ENCODE assay signal across 1 cellular context in genomic region chr3:149384911-149385321, GRCh38.
TF ChIP-seq lines count a peak whose summit lies in the region.

No MANE protein-coding gene starts in this region.

TF ChIP-seq in H1, 55 proteins besides CTCF, POLR2A, EP300 and RAD21:
- no peak for TF ChIP-seq ASH2L (IDR thresholded peaks at IDR 0.05; ENCODE audit: low read length)
- TF ChIP-seq BACH1 (IDR thresholded peaks at IDR 0.05; ENCODE audit: low read length), result no peak
- no peak for TF ChIP-seq KDM4A (IDR thresholded peaks at IDR 0.05; ENCODE audit: low read depth, low read length, severe bottlenecking)
- TF ChIP-seq CREB1 (IDR thresholded peaks at IDR 0.05), result no peak
- TF ChIP-seq EGR1 (IDR thresholded peaks at IDR 0.05; ENCODE audit: borderline replicate concordance, low read depth, low read length), result no peak
- no peak for TF ChIP-seq TCF12 (IDR thresholded peaks at IDR 0.05; ENCODE audit: low read depth, low read length)
- no peak for TF ChIP-seq SIN3A (conservative IDR thresholded peaks at IDR 0.05 in 1 of 2, IDR thresholded peaks at IDR 0.05 in 1 of 2; ENCODE audit: low read depth in 1 of 2, low read length in 2 of 2)
- TF ChIP-seq SIX5 (IDR thresholded peaks at IDR 0.05; ENCODE audit: low read depth, low read length), result no peak
- no peak for TF ChIP-seq CHD2 (IDR thresholded peaks at IDR 0.05; ENCODE audit: low read length)
- TF ChIP-seq E2F6 (IDR thresholded peaks at IDR 0.05), result no peak
- no peak for TF ChIP-seq GABPA (IDR thresholded peaks at IDR 0.05; ENCODE audit: borderline replicate concordance, insufficient read depth, low read length)
- no peak for TF ChIP-seq CEBPB (IDR thresholded peaks at IDR 0.05; ENCODE audit: low read depth, low read length)
- no peak for TF ChIP-seq KDM5A (IDR thresholded peaks at IDR 0.05; ENCODE audit: low read length)
- TF ChIP-seq JUND (IDR thresholded peaks at IDR 0.05; ENCODE audit: low read length), result no peak
- TF ChIP-seq RNF2 (IDR thresholded peaks at IDR 0.05; ENCODE audit: borderline replicate concordance, low read depth, low read length, missing control alignments, poor library complexity, severe bottlenecking), result no peak
- no peak for TF ChIP-seq TAF1 (IDR thresholded peaks at IDR 0.05; ENCODE audit: low read depth, low read length)
- no peak for TF ChIP-seq TEAD4 (IDR thresholded peaks at IDR 0.05; ENCODE audit: low read depth, low read length)
- TF ChIP-seq SUZ12 (IDR thresholded peaks at IDR 0.05; ENCODE audit: low read length), result no peak
- TF ChIP-seq GTF2F1 (IDR thresholded peaks at IDR 0.05; ENCODE audit: borderline replicate concordance, low read depth, low read length), result no peak
- no peak for TF ChIP-seq RBBP5 (IDR thresholded peaks at IDR 0.05; ENCODE audit: borderline replicate concordance, low read depth, low read length)
